Comparison of ENCODE assay signal across 9 cellular contexts in the genomic region with DNA sequence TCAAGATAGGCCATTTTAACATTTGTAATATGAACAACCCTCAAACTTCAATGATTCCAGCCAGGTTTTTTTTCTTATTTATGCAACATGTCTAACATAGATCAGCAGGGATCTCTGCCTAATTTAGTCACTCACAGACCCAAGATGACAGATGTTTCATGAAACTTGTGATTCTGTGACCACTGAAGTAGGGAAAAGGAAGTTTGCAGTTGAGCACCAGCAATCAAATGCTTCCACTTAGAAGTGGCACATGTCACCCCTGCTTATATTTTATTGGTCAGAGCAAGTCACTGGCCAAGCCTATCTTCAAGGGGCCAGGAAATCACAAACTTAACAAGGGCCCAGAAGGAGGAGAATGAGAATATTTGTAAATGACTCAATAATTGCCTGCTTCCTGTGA.
DNase-seq lines count a peak whose midpoint lies in the region; ATAC-seq lines count a peak whose summit lies in the region.
"Had no signal": no experiment of that assay in that cellular context is flagged by ENCODE, and none has a peak within 500 bp of the region (broad histone marks: within the 10 kb centered on the region; RNA-seq: fewer than 3 reads in every experiment).

No MANE protein-coding gene starts in this region.

- H3K27ac ChIP-seq in GM23248: no peak overlapping the region
- H3K27ac ChIP-seq: left ventricle myocardium inferior had no signal

- no peaks in the 10 kb centered on the region for H4K20me1 ChIP-seq in GM23248 (ENCODE audit: insufficient read depth)

- no peak overlapping the region for H3K4me3 ChIP-seq in GM23248
- H3K4me3 ChIP-seq: left ventricle myocardium inferior had no signal

- H3K4me1 ChIP-seq in GM23248 (ENCODE audit: insufficient read depth): no peaks in the 10 kb centered on the region
- H3K4me1 ChIP-seq: left ventricle myocardium inferior had no signal

- in situ Hi-C loops in GM23248 (cut with MboI): no loop called here

- no peaks in the 10 kb centered on the region for H3K36me3 ChIP-seq in GM23248 (ENCODE audit: low read depth)
- H3K36me3 ChIP-seq: left ventricle myocardium inferior had no signal

- H3F3A ChIP-seq in GM23248 (ENCODE audit: insufficient read depth): no peaks in the 10 kb centered on the region

- ATAC-seq in GM18873 (IDR thresholded peaks at IDR 0.05; ENCODE audit: low FRiP score, unreplicated experiment) (peak; percentile 94), GM21619 (IDR thresholded peaks at IDR 0.05; ENCODE audit: unreplicated experiment) (peak; percentile 89), HG03432 (IDR thresholded peaks at IDR 0.05; ENCODE audit: unreplicated experiment) (peak; percentile 95)

- no peak overlapping the region for H2AFZ ChIP-seq in GM23248

- H3K27me3 ChIP-seq in GM23248 (replicated peaks; ENCODE audit: insufficient read depth): no peaks in the 10 kb centered on the region; the same call in 1 of the 2 replicates

- no peak overlapping the region for H3K9ac ChIP-seq in GM23248

- no peaks in the 10 kb centered on the region for H3K9me2 ChIP-seq in GM23248 (ENCODE audit: insufficient read depth)

- H3K79me2 ChIP-seq in GM23248 (ENCODE audit: insufficient read depth): no peaks in the 10 kb centered on the region

- no peak overlapping the region for H3K4me2 ChIP-seq in GM23248 (ENCODE audit: unreplicated experiment)

- DNase-seq in myocyte (ENCODE audit: low read depth): peak; percentile 68
- DNase-seq in GM23248: no peak
- no peak for DNase-seq in foreskin melanocyte
- DNase-seq in NCI-H128 (lab: John Stamatoyannopoulos, UW; ENCODE audit: unreplicated experiment): no peak
- DNase-seq: left ventricle myocardium inferior, NCI-H1417 treated with DMSO at 0.1 percent for 48 hours had no signal

- H3K9me3 ChIP-seq in GM23248 (ENCODE audit: low read depth): no peaks in the 10 kb centered on the region
